In genomic region chr1:74422379-74423155, GRCh38 we compare ENCODE assay signal across 26 cellular contexts.
A peak's percentile ranks its signal among the peaks of the same experiment; 100 is the strongest.
DNase-seq lines count a peak whose midpoint lies in the region; ATAC-seq, FAIRE-seq and TF ChIP-seq lines count a peak whose summit lies in the region.
"Had no signal": no experiment of that assay in that cellular context is flagged by ENCODE, and none has a peak within 500 bp of the region (broad histone marks: within the 10 kb centered on the region; RNA-seq: fewer than 3 reads in every experiment).

No MANE protein-coding gene starts in this region.

- peak overlapping the region in 2 of 5 experiments; percentile 10 to 11 for H3K4me3 Mint-ChIP-seq in brain
- H3K4me3 Mint-ChIP-seq in neural crest cell = no peak overlapping the region
- H3K4me3 Mint-ChIP-seq: activated T-cell treated with anti-CD3 and anti-CD28 coated beads, Interleukin-2, amount 50 U/mL, for 72 hours had no signal

- H3K27me3 ChIP-seq in prostate gland (replicated peaks; ENCODE audit: insufficient read depth) = no peaks in the 10 kb centered on the region
- H3K27me3 ChIP-seq: tibial nerve had no signal

- no peaks in the 10 kb centered on the region for H3K4me1 ChIP-seq in prostate gland (replicated peaks)
- H3K4me1 ChIP-seq: tibial nerve had no signal

- H3K9me3 Mint-ChIP-seq in brain (peaks cover 0 to 3% (median 2%) of the 10 kb centered on the region in 5 experiments), neural crest cell (no peaks in the 10 kb centered on the region)

- DNase-seq in DMS 273 (lab: John Stamatoyannopoulos, UW; ENCODE audit: unreplicated experiment) = peak; percentile 11
- no peak for DNase-seq in DMS 273 treated with DMSO at 0.1 percent for 48 hours (lab: John Stamatoyannopoulos, UW)
- DNase-seq in NCI-H510A (lab: John Stamatoyannopoulos, UW) = peak; percentile 7
- no peak for DNase-seq in neural crest cell (ENCODE audit: low read depth, low spot score)
- no peak for DNase-seq in GM12891 (ENCODE audit: insufficient read length, low spot score)
- DNase-seq in prostate gland (ENCODE audit: low spot score) = no peak
- DNase-seq: activated CD4-positive, alpha-beta T cell treated with anti-CD3 and anti-CD28 coated beads, Interleukin-2, amount 50 U/mL, for 4 hours; activated CD4-positive, CD25-positive, alpha-beta regulatory T cell; activated naive CD4-positive, alpha-beta T cell; activated T-cell treated with anti-CD3 and anti-CD28 coated beads, Interleukin-2, amount 50 U/mL, for 72 hours; GDM1; head of caudate nucleus; kidney; MM.1S; NCI-H1417 treated with DMSO at 0.1 percent for 48 hours; NCI-H2107; posterior cingulate gyrus; SIG-M5; stimulated activated CD8-positive, alpha-beta memory T cell treated with anti-CD3 and anti-CD28 coated beads, Interleukin-4, amount 100 ng/mL, for 48 hours; T1000 had no signal

- ATAC-seq in GM18861 (IDR thresholded peaks at IDR 0.05; ENCODE audit: unreplicated experiment) = no peak
- ATAC-seq: activated T-cell treated with anti-CD3 and anti-CD28 coated beads, Interleukin-2, amount 50 U/mL, for 72 hours had no signal

- no peak overlapping the region for H3K4me3 ChIP-seq in prostate gland
- H3K4me3 ChIP-seq: tibial nerve had no signal

- TF ChIP-seq CTCF in brain (conservative IDR thresholded peaks at IDR 0.05) (no peak), neural crest cell (conservative IDR thresholded peaks at IDR 0.05) (no peak), prostate gland (IDR thresholded peaks at IDR 0.05) (no peak)

- intact Hi-C loops in prostate gland (cut with DNase I) = no loop called here

- H3K27ac Mint-ChIP-seq in brain = peak overlapping the region in 4 of 5 experiments; percentile 27 to 92 (median 79)
- H3K27ac Mint-ChIP-seq in neural crest cell (ENCODE audit: unreplicated experiment) = peak overlapping the region; percentile 81
- H3K27ac Mint-ChIP-seq: activated T-cell treated with anti-CD3 and anti-CD28 coated beads, Interleukin-2, amount 50 U/mL, for 72 hours had no signal

- no peak overlapping the region for H3K27ac ChIP-seq in prostate gland
- H3K27ac ChIP-seq: 22Rv1, epithelial cell of prostate, KMS-11, tibial nerve had no signal

- H3K27me3 Mint-ChIP-seq in brain (no peaks in the 10 kb centered on the region), neural crest cell (ENCODE audit: low read depth) (no peaks in the 10 kb centered on the region)

- H3K4me1 Mint-ChIP-seq in brain (peaks cover 66% of the 10 kb centered on the region), neural crest cell (peaks cover 42% of the 10 kb centered on the region)

- no peaks in the 10 kb centered on the region for H3K9me3 ChIP-seq in prostate gland
- H3K9me3 ChIP-seq: tibial nerve had no signal

- WGBS in prostate gland = 69% methylated on average over 4 of the region's 4 CpGs

- no peak for FAIRE-seq in GM12891 (lab: Jason Lieb, UNC)
- FAIRE-seq: kidney had no signal

- no peaks in the 10 kb centered on the region for H3K36me3 ChIP-seq in prostate gland
- H3K36me3 ChIP-seq: tibial nerve had no signal

- TF ChIP-seq POLR2A in GM12891 (IDR thresholded peaks at IDR 0.05; ENCODE audit: low read depth, low read length) (no peak), prostate gland (IDR thresholded peaks at IDR 0.05) (no peak)

- H3K36me3 Mint-ChIP-seq in brain (no peaks in the 10 kb centered on the region), neural crest cell (ENCODE audit: low read depth) (no peaks in the 10 kb centered on the region)

TF ChIP-seq in GM12891, 5 proteins besides CTCF, POLR2A, EP300 and RAD21:
- TF ChIP-seq POLR2AphosphoS5 (IDR thresholded peaks at IDR 0.05; ENCODE audit: low read depth, low read length) (no peak), POU2F2 (IDR thresholded peaks at IDR 0.05; ENCODE audit: low read depth, low read length) (no peak), TAF1 (IDR thresholded peaks at IDR 0.05; ENCODE audit: low read depth, low read length) (no peak), PAX5 (IDR thresholded peaks at IDR 0.05; ENCODE audit: insufficient read depth, low read length, severe bottlenecking) (no peak), SPI1 (IDR thresholded peaks at IDR 0.05; ENCODE audit: low read depth, low read length) (no peak)

Comparison
In these comparisons a context has a peak if more than half of its experiments do, and no peak if none do; other contexts are left out.
1. DNase-seq: peak in DMS 273 (single experiment) and NCI-H510A (single experiment); none in DMS 273 treated with DMSO at 0.1 percent for 48 hours (single experiment), neural crest cell (single experiment), GM12891 (single experiment) and prostate gland (single experiment).